ENCODE assay signal across 17 cellular contexts in genomic region chr2:27707462-27708256, GRCh38. TPM values are rescaled to one million over a fixed set of nuclear protein-coding genes. Genes with fewer than 3 reads are reported as not detected.
A peak's percentile ranks its signal among the peaks of the same experiment; 100 is the strongest.
DNase-seq lines count a peak whose midpoint lies in the region; ATAC-seq, FAIRE-seq and TF ChIP-seq lines count a peak whose summit lies in the region.
"Had no signal": no experiment of that assay in that cellular context is flagged by ENCODE, and none has a peak within 500 bp of the region (broad histone marks: within the 10 kb centered on the region; RNA-seq: fewer than 3 reads in every experiment).

No MANE protein-coding gene starts in this region.

- no peaks in the 10 kb centered on the region for H3K9me3 Mint-ChIP-seq in osteocyte (ENCODE audit: unreplicated experiment)
- H3K9me3 Mint-ChIP-seq: memory B cell; stimulated activated effector memory CD8-positive, alpha-beta T cell treated with anti-CD3 and anti-CD28 coated beads, Interleukin-12 subunit alpha, Interleukin-12 subunit beta, amount 100 ng/mL, for 72 hours had no signal

- no peak for DNase-seq in HepG2 (ENCODE audit: low spot score)
- no peak for DNase-seq in right lobe of liver
- peak; percentile 43 for DNase-seq in fibroblast of mammary gland (ENCODE audit: low read depth)
- no peak for DNase-seq in osteocyte (ENCODE audit: extremely low spot score, unreplicated experiment)
- no peak for DNase-seq in aorta
- no peak for DNase-seq in small intestine
- no peak for DNase-seq in T-helper 17 cell
- DNase-seq: Caco-2, GDM1, MG63, NCI-H2029, NCI-H524 treated with DMSO at 0.1 percent for 48 hours had no signal

- H3K4me2 ChIP-seq in HepG2 (ENCODE audit: low read depth, low read length) = peak overlapping the region; percentile 19

- no peaks in the 10 kb centered on the region for H3K36me3 Mint-ChIP-seq in osteocyte (ENCODE audit: unreplicated experiment)
- no peaks in the 10 kb centered on the region for H3K36me3 Mint-ChIP-seq in T-helper 17 cell (ENCODE audit: low read depth)
- H3K36me3 Mint-ChIP-seq: memory B cell; stimulated activated effector memory CD8-positive, alpha-beta T cell treated with anti-CD3 and anti-CD28 coated beads, Interleukin-12 subunit alpha, Interleukin-12 subunit beta, amount 100 ng/mL, for 72 hours had no signal

- no peak for TF ChIP-seq RAD21 in HepG2 (CRISPR knock-in tag; IDR thresholded peaks at IDR 0.05)

- TF ChIP-seq POLR2A in HepG2 (IDR thresholded peaks at IDR 0.05; ENCODE audit: insufficient read depth in 1 of 2, low read depth in 2 of 2, low read length in 2 of 2) = no peak
- no peak for TF ChIP-seq POLR2A in right lobe of liver (IDR thresholded peaks at IDR 0.05)

- peaks cover 45% of the 10 kb centered on the region for H3K4me1 Mint-ChIP-seq in osteocyte (ENCODE audit: unreplicated experiment)
- peaks cover 2% of the 10 kb centered on the region for H3K4me1 Mint-ChIP-seq in T-helper 17 cell
- H3K4me1 Mint-ChIP-seq: memory B cell had no signal

- no peaks in the 10 kb centered on the region for H4K20me1 ChIP-seq in HepG2 (ENCODE audit: insufficient read depth, low read length)

- no peak overlapping the region for H3K9ac ChIP-seq in HepG2 (ENCODE audit: insufficient read depth, low read depth, low read length)

- H3K27ac Mint-ChIP-seq in osteocyte (ENCODE audit: unreplicated experiment) (peak overlapping the region; percentile 35), T-helper 17 cell (no peak overlapping the region)
- H3K27ac Mint-ChIP-seq: memory B cell; stimulated activated effector memory CD8-positive, alpha-beta T cell treated with anti-CD3 and anti-CD28 coated beads, Interleukin-12 subunit alpha, Interleukin-12 subunit beta, amount 100 ng/mL, for 72 hours had no signal

- H3K4me1 ChIP-seq in HepG2 (ENCODE audit: insufficient read depth, low read length) (peaks cover 59% of the 10 kb centered on the region), right lobe of liver (peaks cover 0 to 4% (median 0%) of the 10 kb centered on the region in 4 donors), aorta (ENCODE audit: control insufficient read depth in 1 of 2, insufficient read depth in 2 of 2, low read length in 2 of 2) (peaks cover 5 to 9% of the 10 kb centered on the region in 2 donors), small intestine (ENCODE audit: control insufficient read depth in 2 of 2, insufficient read depth in 1 of 2, low read depth in 1 of 2, low read length in 1 of 2) (peaks cover 0 to 6% of the 10 kb centered on the region in 2 donors)

- H3K27me3 ChIP-seq in HepG2 (ENCODE audit: control insufficient read depth in 1 of 2, insufficient read depth in 2 of 2, low read length in 2 of 2) (no peaks in the 10 kb centered on the region), right lobe of liver (no peaks in the 10 kb centered on the region), aorta (ENCODE audit: control insufficient read depth in 1 of 2, insufficient read depth in 2 of 2, low read length in 1 of 2) (no peaks in the 10 kb centered on the region), small intestine (ENCODE audit: control insufficient read depth in 2 of 2, insufficient read depth in 2 of 2, low read length in 2 of 2) (no peaks in the 10 kb centered on the region)
- H3K27me3 ChIP-seq: MG63 had no signal

- H3K36me3 ChIP-seq in HepG2 (replicated peaks in 1 of 2; ENCODE audit: control insufficient read depth in 1 of 2, insufficient read depth in 2 of 2, low read length in 2 of 2) (no peaks in the 10 kb centered on the region), right lobe of liver (no peaks in the 10 kb centered on the region), aorta (ENCODE audit: control insufficient read depth in 1 of 2, insufficient read depth in 2 of 2, low read length in 1 of 2) (no peaks in the 10 kb centered on the region), small intestine (ENCODE audit: control insufficient read depth in 2 of 2, insufficient read depth in 2 of 2, low read length in 2 of 2) (no peaks in the 10 kb centered on the region)
- H3K36me3 ChIP-seq: HAP-1, MG63 had no signal

- 54% methylated on average over 9 of the region's 9 CpGs for WGBS in HepG2 (ENCODE audit: low lambda C conversion rate)
- WGBS in right lobe of liver (ENCODE audit: insufficient coverage, low coverage, low lambda C conversion rate, missing lambda C conversion rate) = 65% methylated on average over 9 of the region's 9 CpGs
- 6 to 9% methylated on average over 9 of the region's 9 CpGs for WGBS in aorta, 2 donors
- WGBS in small intestine, 3 donors = 84 to 92% (median 90%) methylated on average over 9 of the region's 9 CpGs

- TF ChIP-seq EP300 in HepG2 (IDR thresholded peaks at IDR 0.05; ENCODE audit: low read depth in 2 of 2, low read length in 2 of 2) = no peak
- no peak for TF ChIP-seq EP300 in HepG2 (CRISPR knock-in tag; IDR thresholded peaks at IDR 0.05; ENCODE audit: borderline replicate concordance)

- no peak for FAIRE-seq in HepG2 (lab: Jason Lieb, UNC)
- FAIRE-seq in small intestine (lab: Jason Lieb, UNC) = no peak

- H3K4me3 Mint-ChIP-seq in osteocyte (ENCODE audit: unreplicated experiment) (no peak overlapping the region), T-helper 17 cell (no peak overlapping the region)
- H3K4me3 Mint-ChIP-seq: memory B cell; stimulated activated effector memory CD8-positive, alpha-beta T cell treated with anti-CD3 and anti-CD28 coated beads, Interleukin-12 subunit alpha, Interleukin-12 subunit beta, amount 100 ng/mL, for 72 hours had no signal

- no peaks in the 10 kb centered on the region for H3K79me2 ChIP-seq in HepG2 (ENCODE audit: insufficient read depth, low read length)

- in situ Hi-C loops in HepG2 (cut with HindIII; ENCODE audit: extremely low pct_ligation_motif_present, low pct_unique_long_range_greater_than_20kb) = loop anchor here (5.0 to 10.0 kb wide), 2 partner anchors 45 to 687 kb away; partner anchors contain the start of gene FOSL2

- H3K27ac ChIP-seq in HepG2 (ENCODE audit: extremely low read length, insufficient read depth, low read length) (no peak overlapping the region), right lobe of liver (no peak overlapping the region), aorta (ENCODE audit: low read depth in 1 of 2, low read length in 2 of 2) (peak overlapping the region; percentile 89 to 100), small intestine (ENCODE audit: low read depth in 1 of 2, low read length in 1 of 2) (no peak overlapping the region)

- POLR2A ChIA-PET in HepG2 (lab: Yijun Ruan, JAX) = interaction anchor here (0.6 to 2.4 kb wide), 3 partner anchors 30 to 45 kb away, joined by 4 to 13 read pairs (median 8); no protein-coding TSS in a partner anchor

- ATAC-seq in HepG2 (no peak), right lobe of liver (no peak), aorta (ENCODE audit: low FRiP score) (peak; percentile 30), GM18909 (IDR thresholded peaks at IDR 0.05; ENCODE audit: poor library complexity, unreplicated experiment) (no peak), T-helper 17 cell (no peak)
- ATAC-seq: Panc1; stimulated activated effector memory CD8-positive, alpha-beta T cell treated with anti-CD3 and anti-CD28 coated beads, Interleukin-12 subunit alpha, Interleukin-12 subunit beta, amount 100 ng/mL, for 72 hours had no signal

- H3K9me3 ChIP-seq in HepG2 (ENCODE audit: low read length) (no peaks in the 10 kb centered on the region), right lobe of liver (no peaks in the 10 kb centered on the region), aorta (ENCODE audit: control insufficient read depth, low read length) (no peaks in the 10 kb centered on the region), small intestine (ENCODE audit: control insufficient read depth, low read depth) (no peaks in the 10 kb centered on the region), T-helper 17 cell (ENCODE audit: control insufficient read depth, low read length, poor library complexity, severe bottlenecking) (no peaks in the 10 kb centered on the region)
- H3K9me3 ChIP-seq: Caco-2, HAP-1, MG63 had no signal

- TF ChIP-seq CTCF in HepG2 (CRISPR knock-in tag; IDR thresholded peaks at IDR 0.05) (no peak), right lobe of liver (IDR thresholded peaks at IDR 0.05) (no peak), fibroblast of mammary gland (conservative IDR thresholded peaks at IDR 0.05; ENCODE audit: control insufficient read depth, insufficient read depth, low read depth, low read length) (no peak), osteocyte (IDR thresholded peaks at IDR 0.05) (no peak)

- intact Hi-C loops in HepG2 (cut with micrococcal nuclease; ENCODE audit: unreplicated experiment) (loop anchor here (10.0 kb wide), 1 partner anchor 857 kb away; no protein-coding TSS in a partner anchor), right lobe of liver (cut with DNase I) (no loop called here), aorta (cut with DNase I) (loop anchor here (2.0 to 10.0 kb wide), 5 partner anchors 91 to 685 kb away; partner anchors contain the start of gene FOSL2 (in 1 of the 2))

- no peaks in the 10 kb centered on the region for H3K27me3 Mint-ChIP-seq in osteocyte (ENCODE audit: unreplicated experiment)
- no peaks in the 10 kb centered on the region for H3K27me3 Mint-ChIP-seq in T-helper 17 cell

- no peak overlapping the region for H3K4me3 ChIP-seq in HepG2 (replicated peaks in 1 of 3; ENCODE audit: insufficient read depth in 1 of 3, low read depth in 2 of 3, low read length in 3 of 3)
- H3K4me3 ChIP-seq in right lobe of liver = no peak overlapping the region
- no peak overlapping the region for H3K4me3 ChIP-seq in fibroblast of mammary gland (ENCODE audit: control insufficient read depth, low read depth, low read length)
- no peak overlapping the region for H3K4me3 ChIP-seq in aorta (ENCODE audit: low read length in 2 of 2)
- H3K4me3 ChIP-seq in small intestine (ENCODE audit: low read depth in 1 of 2, low read length in 2 of 2) = no peak overlapping the region
- H3K4me3 ChIP-seq: HAP-1, MG63 had no signal

- CTCF ChIA-PET in HepG2 (lab: Yijun Ruan, JAX; ENCODE audit: low intra/inter-chr PET ratio, low total read pairs) = no interaction called here

- BruUV-seq in HepG2 (replicated peaks; lab: Mats Ljungman, UMichigan) = no TSS peak

- H2AFZ ChIP-seq in HepG2 (ENCODE audit: low read length) = no peak overlapping the region

RNA-seq across cellular contexts. Expression of gene SLC4A1AP, which starts 44.0 kb away (rescaled TPM):
- total RNA-seq in HepG2 (2016; rRNA removed; fragmentation: Illumina TruSeq; extraction: Trizol) = 44.6 and 59.0 TPM in 2 replicates
- total RNA-seq in HepG2 (2016; cell fraction: cytosol; rRNA removed; fragmentation: Illumina TruSeq; extraction: Trizol; ENCODE audit: low read depth) = 4.9 and 6.1 TPM in 2 replicates
- 44.0 and 52.8 TPM in 2 replicates for total RNA-seq in HepG2 (2016; cell fraction: insoluble cytoplasmic fraction; rRNA removed; fragmentation: Illumina TruSeq; extraction: Trizol)
- total RNA-seq in HepG2 (2016; cell fraction: membrane; rRNA removed; fragmentation: Illumina TruSeq; extraction: Trizol) = 8.2 and 10.0 TPM in 2 replicates
- total RNA-seq in HepG2 (2016; cell fraction: nucleus; rRNA removed; fragmentation: Illumina TruSeq; extraction: Trizol) = 31.4 and 34.3 TPM in 2 replicates
- 13.4 and 15.3 TPM in 2 replicates for polyA plus RNA-seq in HepG2 (2011; rRNA removed)
- 9.4 and 10.5 TPM in 2 replicates for polyA plus RNA-seq in HepG2 (2011; cell fraction: cytosol; rRNA removed)
- 18.1 and 21.0 TPM in 2 replicates for polyA plus RNA-seq in HepG2 (2011; cell fraction: nucleus; rRNA removed)
- polyA plus RNA-seq in HepG2 (2012) = 21.9 and 28.3 TPM in 2 replicates
- polyA plus RNA-seq in HepG2 (2016; cell fraction: cytosol; fragmentation: Illumina TruSeq; extraction: Trizol; ENCODE audit: low read depth) = 1.9 and 2.3 TPM in 2 replicates
- 49.7 and 51.9 TPM in 2 replicates for polyA plus RNA-seq in HepG2 (2016; cell fraction: insoluble cytoplasmic fraction; fragmentation: Illumina TruSeq; extraction: Trizol; ENCODE audit: low read depth)
- 3.4 and 4.5 TPM in 2 replicates for polyA plus RNA-seq in HepG2 (2016; cell fraction: membrane; fragmentation: Illumina TruSeq; extraction: Trizol; ENCODE audit: low read depth)
- polyA plus RNA-seq in HepG2 (2016; cell fraction: nucleus; fragmentation: Illumina TruSeq; extraction: Trizol; ENCODE audit: insufficient read depth, low read depth) = 42.8 and 45.5 TPM in 2 replicates
- polyA minus RNA-seq in HepG2 (2011; rRNA and poly(A)+ RNA removed; ENCODE audit: low replicate concordance) = 11.2 and 15.3 TPM in 2 replicates
- 13.8 and 14.9 TPM in 2 replicates for polyA minus RNA-seq in HepG2 (2011; cell fraction: cytosol; rRNA and poly(A)+ RNA removed)
- 18.9 and 22.8 TPM in 2 replicates for polyA minus RNA-seq in HepG2 (2011; cell fraction: nucleus; rRNA and poly(A)+ RNA removed)
- 10 to 100 TPM in 2 of 6 experiments, 1 to 10 TPM in 4; 6.5 to 12.7 (median 8.5) TPM for total RNA-seq in right lobe of liver
- 20.5 and 20.7 TPM in 2 replicates for total RNA-seq in osteocyte
- total RNA-seq in aorta = 10 to 100 TPM; 17.8 to 19.7 TPM
- polyA plus RNA-seq in aorta = 10 to 100 TPM; 10.3 to 16.1 TPM
- 10 to 100 TPM; 11.6 to 14.6 (median 12.7) TPM for polyA plus RNA-seq in small intestine
- total RNA-seq in T-helper 17 cell = 10 to 100 TPM; 18.2 to 18.7 TPM

RNA-seq across cellular contexts. Expression of gene SUPT7L, which starts 44.2 kb away (rescaled TPM):
- 28.7 and 32.9 TPM in 2 replicates for total RNA-seq in HepG2 (2016; rRNA removed; fragmentation: Illumina TruSeq; extraction: Trizol)
- total RNA-seq in HepG2 (2016; cell fraction: cytosol; rRNA removed; fragmentation: Illumina TruSeq; extraction: Trizol; ENCODE audit: low read depth) = 4.8 and 5.8 TPM in 2 replicates
- 27.3 and 33.0 TPM in 2 replicates for total RNA-seq in HepG2 (2016; cell fraction: insoluble cytoplasmic fraction; rRNA removed; fragmentation: Illumina TruSeq; extraction: Trizol)
- 11.7 TPM in 2 replicates for total RNA-seq in HepG2 (2016; cell fraction: membrane; rRNA removed; fragmentation: Illumina TruSeq; extraction: Trizol)
- total RNA-seq in HepG2 (2016; cell fraction: nucleus; rRNA removed; fragmentation: Illumina TruSeq; extraction: Trizol) = 46.3 and 47.7 TPM in 2 replicates
- polyA plus RNA-seq in HepG2 (2011; rRNA removed) = 77.5 and 78.0 TPM in 2 replicates
- 42.9 and 43.8 TPM in 2 replicates for polyA plus RNA-seq in HepG2 (2011; cell fraction: cytosol; rRNA removed)
- 131 and 148 TPM in 2 replicates for polyA plus RNA-seq in HepG2 (2011; cell fraction: nucleus; rRNA removed)
- polyA plus RNA-seq in HepG2 (2012) = 36.6 and 37.0 TPM in 2 replicates
- polyA plus RNA-seq in HepG2 (2016; cell fraction: cytosol; fragmentation: Illumina TruSeq; extraction: Trizol; ENCODE audit: low read depth) = 2.7 and 2.9 TPM in 2 replicates
- 35.5 and 40.9 TPM in 2 replicates for polyA plus RNA-seq in HepG2 (2016; cell fraction: insoluble cytoplasmic fraction; fragmentation: Illumina TruSeq; extraction: Trizol; ENCODE audit: low read depth)
- 7.6 and 8.4 TPM in 2 replicates for polyA plus RNA-seq in HepG2 (2016; cell fraction: membrane; fragmentation: Illumina TruSeq; extraction: Trizol; ENCODE audit: low read depth)
- polyA plus RNA-seq in HepG2 (2016; cell fraction: nucleus; fragmentation: Illumina TruSeq; extraction: Trizol; ENCODE audit: insufficient read depth, low read depth) = 97.5 and 99.5 TPM in 2 replicates
- polyA minus RNA-seq in HepG2 (2011; rRNA and poly(A)+ RNA removed; ENCODE audit: low replicate concordance) = 56.7 and 59.6 TPM in 2 replicates
- 26.8 and 31.8 TPM in 2 replicates for polyA minus RNA-seq in HepG2 (2011; cell fraction: cytosol; rRNA and poly(A)+ RNA removed)
- polyA minus RNA-seq in HepG2 (2011; cell fraction: nucleus; rRNA and poly(A)+ RNA removed) = 76.9 and 100 TPM in 2 replicates
- total RNA-seq in right lobe of liver = 10 to 100 TPM; 11.4 to 15.3 (median 13.9) TPM
- 37.9 and 41.2 TPM in 2 replicates for total RNA-seq in osteocyte
- 10 to 100 TPM; 25.2 to 32.1 TPM for total RNA-seq in aorta
- polyA plus RNA-seq in aorta = 10 to 100 TPM in 1 of 2 donors, 1 to 10 TPM in 1; 9.4 to 45.5 TPM
- 10 to 100 TPM; 16.8 to 25.5 (median 20.7) TPM for polyA plus RNA-seq in small intestine
- 10 to 100 TPM; 48.8 to 51.1 TPM for total RNA-seq in T-helper 17 cell

Comparison
In these comparisons a context has a peak if more than half of its experiments do, and no peak if none do; other contexts are left out.
1. intact Hi-C loops: an anchor here in HepG2 (10.0 kb wide) and aorta (2.0 to 10.0 kb wide); none called in right lobe of liver.
2. H3K27ac ChIP-seq: peak in aorta (2 of 2); none in HepG2 (single experiment), right lobe of liver (0 of 3) and small intestine (0 of 2).